ENCODE assay signal across 8 cellular contexts in genomic region chr10:49518982-49519578, GRCh38. TPM values are rescaled to one million over a fixed set of nuclear protein-coding genes. Genes with fewer than 3 reads are reported as not detected.
DNase-seq lines count a peak whose midpoint lies in the region; ATAC-seq, FAIRE-seq and TF ChIP-seq lines count a peak whose summit lies in the region.

No MANE protein-coding gene starts in this region.

- peaks cover 7% of the 10 kb centered on the region for H3K36me3 Mint-ChIP-seq in astrocyte (ENCODE audit: low read depth, unreplicated experiment)

- no peak overlapping the region for H2AFZ ChIP-seq in astrocyte (ENCODE audit: low read depth, low read length)

- H3K27me3 ChIP-seq in astrocyte (ENCODE audit: insufficient read depth, low read length), result no peaks in the 10 kb centered on the region
- H3K27me3 ChIP-seq in spleen (replicated peaks in 1 of 7), result no peaks in the 10 kb centered on the region

- TF ChIP-seq POLR2A in spleen (IDR thresholded peaks at IDR 0.05), result no peak

- H3K27me3 Mint-ChIP-seq in astrocyte (ENCODE audit: low read depth, unreplicated experiment), result no peaks in the 10 kb centered on the region

- no peak overlapping the region for H3K27ac Mint-ChIP-seq in astrocyte (ENCODE audit: unreplicated experiment)

- 39 to 60% (median 57%) methylated on average over 3 of the region's 3 CpGs for WGBS in spleen, 5 donors

- H3K4me3 Mint-ChIP-seq in astrocyte (ENCODE audit: unreplicated experiment), result no peak overlapping the region

- no peak for ATAC-seq in GM18873 (IDR thresholded peaks at IDR 0.05; ENCODE audit: low FRiP score, unreplicated experiment)
- no peak for ATAC-seq in GM18520 (IDR thresholded peaks at IDR 0.05; ENCODE audit: unreplicated experiment)

- H3K27ac ChIP-seq in astrocyte (ENCODE audit: low read depth, low read length) (no peak overlapping the region), spleen (no peak overlapping the region)

- intact Hi-C loops in spleen (cut with DNase I; ENCODE audit: low total_unique reads), result loop anchor here (5.0 kb wide), 2 partner anchors 537 to 862 kb away; no protein-coding TSS in a partner anchor

- DNase-seq in D721Med (ENCODE audit: insufficient read length, low spot score), result no peak
- DNase-seq in GM20000 (ENCODE audit: low spot score), result peak; percentile 52
- peak; percentile 42 for DNase-seq in NCI-H2227 treated with DMSO at 0.1 percent for 48 hours (lab: John Stamatoyannopoulos, UW)
- DNase-seq in astrocyte (ENCODE audit: low read depth), result peak; percentile 32
- peak; percentile 32 for DNase-seq in hepatic stellate cell (ENCODE audit: low spot score)
- no peak for DNase-seq in spleen

- H3K4me3 ChIP-seq in astrocyte (ENCODE audit: insufficient read depth, low read depth, low read length), result no peak overlapping the region
- no peak overlapping the region for H3K4me3 ChIP-seq in spleen

- H3K9me3 ChIP-seq in astrocyte (ENCODE audit: insufficient read depth, low read depth, low read length) (no peaks in the 10 kb centered on the region), spleen (no peaks in the 10 kb centered on the region)

- no peak overlapping the region for H3K4me2 ChIP-seq in astrocyte (ENCODE audit: low read length)

- H3K36me3 ChIP-seq in astrocyte (ENCODE audit: insufficient read depth, low read length) (peaks cover 28% of the 10 kb centered on the region), spleen (peaks cover 0 to 93% (median 49%) of the 10 kb centered on the region in 6 donors)

- H3K9me3 Mint-ChIP-seq in astrocyte (ENCODE audit: unreplicated experiment), result no peaks in the 10 kb centered on the region

- H3K79me2 ChIP-seq in astrocyte (ENCODE audit: insufficient read depth, low read length), result peaks cover 15% of the 10 kb centered on the region

- no peak overlapping the region for H3K9ac ChIP-seq in astrocyte (ENCODE audit: low read length)

- no peak for FAIRE-seq in D721Med (lab: Jason Lieb, UNC)
- FAIRE-seq in astrocyte (lab: Jason Lieb, UNC), result no peak

- H3K4me1 Mint-ChIP-seq in astrocyte (ENCODE audit: low read depth, unreplicated experiment), result no peaks in the 10 kb centered on the region

- H3K4me1 ChIP-seq in astrocyte (ENCODE audit: insufficient read depth, low read length), result no peaks in the 10 kb centered on the region
- H3K4me1 ChIP-seq in spleen, result peaks cover 0 to 10% (median 2%) of the 10 kb centered on the region in 6 donors

- H4K20me1 ChIP-seq in astrocyte (ENCODE audit: insufficient read depth, low read length), result peaks cover 63% of the 10 kb centered on the region

- peak; percentile 63 for TF ChIP-seq CTCF in D721Med (IDR thresholded peaks at IDR 0.05; ENCODE audit: insufficient read depth, missing control alignments)
- peak; percentile 43 for TF ChIP-seq CTCF in GM20000 (IDR thresholded peaks at IDR 0.05; ENCODE audit: extremely low read depth, missing control alignments)
- peak; percentile 68 for TF ChIP-seq CTCF in astrocyte (IDR thresholded peaks at IDR 0.05; ENCODE audit: insufficient read depth, low read depth, low read length)
- TF ChIP-seq CTCF in spleen (IDR thresholded peaks at IDR 0.05 in 8 of 11, conservative IDR thresholded peaks at IDR 0.05 in 3 of 11), result peak; percentile 34 to 82 (median 64)

RNA-seq across cellular contexts. Expression of gene ERCC6, which starts 19.8 kb away (rescaled TPM):
- total RNA-seq in astrocyte (20.1 and 22.3 TPM in 2 replicates), spleen (10 to 100 TPM; 20.0 to 32.7 (median 26.5) TPM)
- polyA plus RNA-seq in spleen, result 1 to 10 TPM; 2.7 to 3.9 (median 3.8) TPM

Comparison
In these comparisons a context has a peak if more than half of its experiments do, and no peak if none do; other contexts are left out.
1. DNase-seq: peak in GM20000 (single experiment), NCI-H2227 treated with DMSO at 0.1 percent for 48 hours (single experiment), astrocyte (single experiment) and hepatic stellate cell (single experiment); none in D721Med (single experiment) and spleen (single experiment).
2. Peak in every context shown above with its lines, with median percentiles within 50 percentile points of each other: CTCF ChIP-seq.